11 cellular contexts compared by ENCODE assay signal in the genomic region with DNA sequence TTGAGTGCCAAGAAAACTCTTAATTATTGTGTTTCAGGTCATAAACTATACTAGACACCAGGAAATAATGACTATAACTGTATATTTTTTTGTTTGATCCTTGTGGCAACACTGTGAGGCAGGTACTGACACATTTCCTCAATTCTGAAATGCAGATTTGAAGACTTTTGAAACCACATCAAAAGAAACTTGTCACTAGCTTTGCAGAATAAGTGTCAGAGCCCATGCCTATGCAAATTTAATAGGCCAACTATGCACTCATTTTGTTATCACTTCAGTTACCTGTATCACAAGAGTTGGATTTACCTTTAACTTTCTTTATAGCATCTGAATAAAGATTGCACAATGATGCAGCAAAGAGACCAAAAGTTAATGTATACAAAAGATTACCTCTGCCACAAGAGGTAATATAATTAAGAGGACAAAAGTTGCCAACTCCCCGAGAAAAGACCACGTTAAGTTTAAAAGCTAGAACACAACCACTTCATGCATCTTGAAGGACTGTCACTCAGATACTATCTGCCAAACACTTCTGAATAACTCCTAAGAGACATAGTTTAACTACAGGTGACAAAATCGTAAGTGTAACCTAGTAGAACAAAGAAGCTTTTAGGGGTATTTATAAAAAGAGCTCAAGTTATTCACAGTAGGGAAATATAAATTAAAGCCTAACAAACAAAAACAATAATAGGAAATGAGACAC.
DNase-seq lines count a peak whose midpoint lies in the region; ATAC-seq lines count a peak whose summit lies in the region.
"Had no signal": no experiment of that assay in that cellular context is flagged by ENCODE, and none has a peak within 500 bp of the region (broad histone marks: within the 10 kb centered on the region; RNA-seq: fewer than 3 reads in every experiment).

No MANE protein-coding gene starts in this region.

- H3K27ac Mint-ChIP-seq in activated naive CD4-positive, alpha-beta T cell treated with anti-CD3 and anti-CD28 coated beads, Interleukin-2, amount 10 ng/mL, durations not matched to agents 7 days and 5 days: peak overlapping the region; percentile 79
- H3K27ac Mint-ChIP-seq in stimulated activated effector memory CD8-positive, alpha-beta T cell treated with anti-CD3 and anti-CD28 coated beads, Interleukin-12 subunit alpha, Interleukin-12 subunit beta, amount 100 ng/mL, for 72 hours: peak overlapping the region; percentile 30

- no peak overlapping the region for H3K4me3 ChIP-seq in Jurkat, Clone E6-1 (ENCODE audit: low read length)

- H3K27me3 Mint-ChIP-seq in activated naive CD4-positive, alpha-beta T cell treated with anti-CD3 and anti-CD28 coated beads, Interleukin-2, amount 10 ng/mL, durations not matched to agents 7 days and 5 days: peaks cover 3% of the 10 kb centered on the region

- no peaks in the 10 kb centered on the region for H3K36me3 Mint-ChIP-seq in activated naive CD4-positive, alpha-beta T cell treated with anti-CD3 and anti-CD28 coated beads, Interleukin-2, amount 10 ng/mL, durations not matched to agents 7 days and 5 days
- peaks cover 5% of the 10 kb centered on the region for H3K36me3 Mint-ChIP-seq in stimulated activated effector memory CD8-positive, alpha-beta T cell treated with anti-CD3 and anti-CD28 coated beads, Interleukin-12 subunit alpha, Interleukin-12 subunit beta, amount 100 ng/mL, for 72 hours

- ATAC-seq in HG02610 (IDR thresholded peaks at IDR 0.05; ENCODE audit: unreplicated experiment): peak; percentile 99
- ATAC-seq in stimulated activated effector memory CD8-positive, alpha-beta T cell treated with anti-CD3 and anti-CD28 coated beads, Interleukin-12 subunit alpha, Interleukin-12 subunit beta, amount 100 ng/mL, for 72 hours: peak; percentile 96
- ATAC-seq: foreskin keratinocyte had no signal

- peaks cover 32% of the 10 kb centered on the region for H3K4me1 Mint-ChIP-seq in activated naive CD4-positive, alpha-beta T cell treated with anti-CD3 and anti-CD28 coated beads, Interleukin-2, amount 10 ng/mL, durations not matched to agents 7 days and 5 days
- H3K4me1 Mint-ChIP-seq in stimulated activated effector memory CD8-positive, alpha-beta T cell treated with anti-CD3 and anti-CD28 coated beads, Interleukin-12 subunit alpha, Interleukin-12 subunit beta, amount 100 ng/mL, for 72 hours: peaks cover 39% of the 10 kb centered on the region

- CTCF ChIA-PET in activated naive CD4-positive, alpha-beta T cell treated with anti-CD3 and anti-CD28 coated beads, Interleukin-2, amount 10 ng/mL, durations not matched to agents 7 days and 5 days (lab: Charles Lee): interaction anchor here (0.7 kb wide), 2 partner anchors 16 to 52 kb away, joined by 3 read pairs; no protein-coding TSS in a partner anchor

- DNase-seq in activated naive CD4-positive, alpha-beta T cell treated with anti-CD3 and anti-CD28 coated beads, Interleukin-2, amount 10 ng/mL, durations not matched to agents 7 days and 5 days: peak; percentile 24
- DNase-seq in activated naive CD4-positive, alpha-beta T cell (lab: John Stamatoyannopoulos, UW): no peak
- DNase-seq in Jurkat, Clone E6-1 (ENCODE audit: low read depth, low spot score): peak; percentile 84
- DNase-seq in stimulated activated effector memory CD8-positive, alpha-beta T cell treated with anti-CD3 and anti-CD28 coated beads, Interleukin-12 subunit alpha, Interleukin-12 subunit beta, amount 100 ng/mL, for 72 hours (ENCODE audit: low spot score in 2 of 2): no peak
- DNase-seq in RKO (ENCODE audit: low spot score): no peak
- DNase-seq in kidney tubule cell (ENCODE audit: low spot score): no peak
- DNase-seq in AML-193 (lab: John Stamatoyannopoulos, UW): no peak
- DNase-seq: BE2C, foreskin keratinocyte, Right ventricle myocardium superior had no signal

- H3K4me3 Mint-ChIP-seq in activated naive CD4-positive, alpha-beta T cell treated with anti-CD3 and anti-CD28 coated beads, Interleukin-2, amount 10 ng/mL, durations not matched to agents 7 days and 5 days: no peak overlapping the region
- no peak overlapping the region for H3K4me3 Mint-ChIP-seq in stimulated activated effector memory CD8-positive, alpha-beta T cell treated with anti-CD3 and anti-CD28 coated beads, Interleukin-12 subunit alpha, Interleukin-12 subunit beta, amount 100 ng/mL, for 72 hours

- peaks cover 2% of the 10 kb centered on the region for H3K9me3 Mint-ChIP-seq in activated naive CD4-positive, alpha-beta T cell treated with anti-CD3 and anti-CD28 coated beads, Interleukin-2, amount 10 ng/mL, durations not matched to agents 7 days and 5 days
- H3K9me3 Mint-ChIP-seq in stimulated activated effector memory CD8-positive, alpha-beta T cell treated with anti-CD3 and anti-CD28 coated beads, Interleukin-12 subunit alpha, Interleukin-12 subunit beta, amount 100 ng/mL, for 72 hours: no peaks in the 10 kb centered on the region

Comparison
In these comparisons a context has a peak if more than half of its experiments do, and no peak if none do; other contexts are left out.
1. DNase-seq: peak in activated naive CD4-positive, alpha-beta T cell treated with anti-CD3 and anti-CD28 coated beads, Interleukin-2, amount 10 ng/mL, durations not matched to agents 7 days and 5 days (single experiment) and Jurkat, Clone E6-1 (single experiment); none in activated naive CD4-positive, alpha-beta T cell (0 of 4), stimulated activated effector memory CD8-positive, alpha-beta T cell treated with anti-CD3 and anti-CD28 coated beads, Interleukin-12 subunit alpha, Interleukin-12 subunit beta, amount 100 ng/mL, for 72 hours (0 of 2), RKO (single experiment), kidney tubule cell (single experiment) and AML-193 (0 of 2).